ENCODE assay signal across 8 cellular contexts in genomic region chr17:78289802-78290363, GRCh38. TPM values are rescaled to one million over a fixed set of nuclear protein-coding genes. Genes with fewer than 3 reads are reported as not detected.
DNase-seq lines count a peak whose midpoint lies in the region; ATAC-seq and TF ChIP-seq lines count a peak whose summit lies in the region.

No MANE protein-coding gene starts in this region.

- H3K9me3 ChIP-seq in lower lobe of right lung = no peaks in the 10 kb centered on the region

- ATAC-seq in lower lobe of right lung = peak; percentile 94 to 95
- no peak for ATAC-seq in GM18505 (IDR thresholded peaks at IDR 0.05; ENCODE audit: unreplicated experiment)

- H3K36me3 ChIP-seq in lower lobe of right lung = no peaks in the 10 kb centered on the region

- H3K27me3 ChIP-seq in lower lobe of right lung (ENCODE audit: low read depth) = no peaks in the 10 kb centered on the region

- no peak overlapping the region for H3K4me3 ChIP-seq in lower lobe of right lung

- H3K27ac ChIP-seq in lower lobe of right lung = no peak overlapping the region

- DNase-seq in CD1c-positive myeloid dendritic cell (ENCODE audit: extremely low spot score) = peak; percentile 87
- peak; percentile 72 for DNase-seq in HK-2 (ENCODE audit: unreplicated experiment)
- DNase-seq in NCI-H748 treated with DMSO at 0.1 percent for 48 hours (lab: John Stamatoyannopoulos, UW) = peak; percentile 39
- DNase-seq in activated CD4-positive, alpha-beta T cell treated with anti-CD3 and anti-CD28 coated beads, Interleukin-2, amount 50 U/mL, for 24 hours (ENCODE audit: low read depth in 1 of 2, low spot score in 1 of 2) = peak; percentile 48 to 68
- DNase-seq in dermis microvascular lymphatic vessel endothelial cell (ENCODE audit: low read depth in 2 of 2) = peak; percentile 72 to 91
- DNase-seq in lower lobe of right lung = peak; percentile 86
- peak; percentile 60 for DNase-seq in stimulated activated CD8-positive, alpha-beta memory T cell treated with anti-CD3 and anti-CD28 coated beads, Interleukin-12 subunit alpha, Interleukin-12 subunit beta, amount 100 ng/mL, for 1 hour (ENCODE audit: low read depth)

- TF ChIP-seq POLR2A in GM18505 (IDR thresholded peaks at IDR 0.05; ENCODE audit: borderline replicate concordance, extremely low read depth, insufficient read depth, insufficient read length) = no peak

- H3K4me1 ChIP-seq in lower lobe of right lung = no peaks in the 10 kb centered on the region

- intact Hi-C loops in lower lobe of right lung (cut with DNase I) = no loop called here

- TF ChIP-seq CTCF in lower lobe of right lung (IDR thresholded peaks at IDR 0.05) = peak; percentile 75

RNA-seq across cellular contexts. Expression of gene TMEM235, which starts 58.5 kb away (rescaled TPM):
- total RNA-seq in dermis microvascular lymphatic vessel endothelial cell = under 0.01 and 0.51 TPM in 2 replicates
- not detected for total RNA-seq in lower lobe of right lung
